In genomic region chr16:30649725-30650368, GRCh38 we compare ENCODE assay signal across 8 cellular contexts. TPM values are rescaled to one million over a fixed set of nuclear protein-coding genes. Genes with fewer than 3 reads are reported as not detected.
DNase-seq lines count a peak whose midpoint lies in the region; ATAC-seq and TF ChIP-seq lines count a peak whose summit lies in the region.

No MANE protein-coding gene starts in this region.

- WGBS in mesodermal cell (ENCODE audit: insufficient coverage in 2 of 2), 2 experiments, result 85 to 89% methylated on average over 14 to 22 of the region's 22 CpGs

- H3K27ac ChIP-seq in brain microvascular endothelial cell (peak overlapping the region; percentile 41), mesodermal cell (ENCODE audit: low read depth, low read length, severe bottlenecking) (no peak overlapping the region), upper lobe of right lung (peak overlapping the region; percentile 95)

- H3K9me3 ChIP-seq in ES-I3 (ENCODE audit: control insufficient read depth, insufficient read depth, low read length), result no peaks in the 10 kb centered on the region
- H3K9me3 ChIP-seq in mesodermal cell (ENCODE audit: control insufficient read depth, low read length), result no peaks in the 10 kb centered on the region
- no peaks in the 10 kb centered on the region for H3K9me3 ChIP-seq in upper lobe of right lung

- in situ Hi-C loops in brain microvascular endothelial cell (cut with HindIII; ENCODE audit: low pct_ligation_motif_present, low sequenced_read_pairs), result no loop called here

- H3K27me3 ChIP-seq in brain microvascular endothelial cell (replicated peaks) (no peaks in the 10 kb centered on the region), upper lobe of right lung (no peaks in the 10 kb centered on the region)

- H3K36me3 ChIP-seq in ES-I3 (ENCODE audit: insufficient read depth, low read length), result no peaks in the 10 kb centered on the region
- peaks cover 10% of the 10 kb centered on the region for H3K36me3 ChIP-seq in brain microvascular endothelial cell (replicated peaks)
- H3K36me3 ChIP-seq in mesodermal cell (ENCODE audit: control insufficient read depth, insufficient read depth, low read length), result peaks cover 22% of the 10 kb centered on the region
- peaks cover 28% of the 10 kb centered on the region for H3K36me3 ChIP-seq in upper lobe of right lung

- DNase-seq in LNCaP clone FGC (ENCODE audit: low read depth) (no peak), brain microvascular endothelial cell (no peak), upper lobe of right lung (peak; percentile 81), NAMALWA (ENCODE audit: low spot score) (no peak), inferior parietal cortex (ENCODE audit: extremely low spot score) (no peak), DMS114 treated with DMSO at 0.1 percent for 48 hours (lab: John Stamatoyannopoulos, UW; ENCODE audit: unreplicated experiment) (no peak)

- peak overlapping the region; percentile 80 for H3K9ac ChIP-seq in ES-I3 (ENCODE audit: low read depth, low read length)

- intact Hi-C loops in upper lobe of right lung (cut with DNase I), result no loop called here

- no peak for ATAC-seq in upper lobe of right lung

- TF ChIP-seq CTCF in LNCaP clone FGC (IDR thresholded peaks at IDR 0.05; ENCODE audit: control insufficient read depth, extremely low read depth, insufficient read depth) (no peak), brain microvascular endothelial cell (IDR thresholded peaks at IDR 0.05; ENCODE audit: low read depth, low read length, missing control alignments) (no peak), upper lobe of right lung (IDR thresholded peaks at IDR 0.05) (no peak)

- H3K4me1 ChIP-seq in ES-I3 (ENCODE audit: insufficient read depth, low read length), result no peaks in the 10 kb centered on the region
- H3K4me1 ChIP-seq in mesodermal cell (ENCODE audit: control insufficient read depth, insufficient read depth, low read length, poor library complexity, severe bottlenecking), result no peaks in the 10 kb centered on the region
- peaks cover 13% of the 10 kb centered on the region for H3K4me1 ChIP-seq in upper lobe of right lung

- peak overlapping the region; percentile 96 for H3K4me3 ChIP-seq in LNCaP clone FGC (ENCODE audit: low read depth, low read length)
- H3K4me3 ChIP-seq in brain microvascular endothelial cell (ENCODE audit: low read depth, low read length), result peak overlapping the region; percentile 52
- peak overlapping the region; percentile 84 for H3K4me3 ChIP-seq in mesodermal cell (ENCODE audit: extremely low read depth, insufficient read depth, low read length, poor library complexity, severe bottlenecking)
- H3K4me3 ChIP-seq in upper lobe of right lung, result peak overlapping the region; percentile 97

RNA-seq across cellular contexts. Expression of gene PRR14, which starts 0.9 kb away (rescaled TPM):
- polyA plus RNA-seq in mesodermal cell (2013, experiment 1 of 2), result 29.2 TPM
- 21.9 TPM for polyA plus RNA-seq in mesodermal cell (2013, experiment 2 of 2)
- total RNA-seq in upper lobe of right lung, result 48.2 TPM

RNA-seq across cellular contexts. Expression of gene FBRS, which starts 8.4 kb away (rescaled TPM):
- polyA plus RNA-seq in mesodermal cell (2013, experiment 1 of 2), result 45.6 TPM
- 37.9 TPM for polyA plus RNA-seq in mesodermal cell (2013, experiment 2 of 2)
- total RNA-seq in upper lobe of right lung, result 65.0 TPM

RNA-seq across cellular contexts. Expression of gene ZNF689, which starts 39.7 kb away (rescaled TPM):
- polyA plus RNA-seq in mesodermal cell (2013, experiment 1 of 2), result 10.2 TPM
- polyA plus RNA-seq in mesodermal cell (2013, experiment 2 of 2), result 10.5 TPM
- 7.2 TPM for total RNA-seq in upper lobe of right lung

RNA-seq across cellular contexts. Expression of gene SRCAP, which starts 49.1 kb away (rescaled TPM):
- 24.7 TPM for polyA plus RNA-seq in mesodermal cell (2013, experiment 1 of 2)
- polyA plus RNA-seq in mesodermal cell (2013, experiment 2 of 2), result 17.1 TPM
- total RNA-seq in upper lobe of right lung, result 66.6 TPM
